ENCODE assay signal across 32 cellular contexts in genomic region chr1:74280642-74281396, GRCh38. TPM values are rescaled to one million over a fixed set of nuclear protein-coding genes. Genes with fewer than 3 reads are reported as not detected.
"Had no signal": no experiment of that assay in that cellular context is flagged by ENCODE, and none has a peak within 500 bp of the region (broad histone marks: within the 10 kb centered on the region; RNA-seq: fewer than 3 reads in every experiment).

No MANE protein-coding gene starts in this region.

- H3K9me3 Mint-ChIP-seq: activated CD4-positive, alpha-beta T cell treated with anti-CD3 and anti-CD28 coated beads, Interleukin-2, amount 10 ng/mL, durations not matched to agents 7 days and 5 days; activated T-helper 2 cell treated with anti-CD3 and anti-CD28 coated beads, Interferon-gamma antibody, Interleukin-2, Interleukin-4, amounts not matched to agents 10 μg/mL and 5 μg/mL and 100 μg/mL, durations not matched to agents 14 hours and 24 hours and 36 hours; T-helper 1 cell treated with Interleukin-12 subunit alpha and Interleukin-12 subunit beta and Interleukin-4 antibody, amounts not matched to agents 30 μg/mL and 1 μg/mL, for 36 hours; T-helper 2 cell treated with Interferon-gamma antibody and Interleukin-4, amounts not matched to agents 5 μg/mL and 100 μg/mL, for 36 hours had no signal

- H3K36me3 ChIP-seq: breast epithelium, SJSA1 had no signal

- H3K27ac ChIP-seq: body of pancreas, breast epithelium, SJSA1 had no signal

- H3K27me3 ChIP-seq: body of pancreas, breast epithelium, SJSA1 had no signal

- H3K36me3 Mint-ChIP-seq: activated naive CD4-positive, alpha-beta T cell treated with anti-CD3 and anti-CD28 coated beads, Interleukin-2, amount 50 U/mL, for 24 hours; activated naive CD8-positive, alpha-beta T cell treated with anti-CD3 and anti-CD28 coated beads, Interleukin-2, amount 10 ng/mL, durations not matched to agents 7 days and 5 days had no signal

- H3K4me3 ChIP-seq: body of pancreas, breast epithelium, SJSA1 had no signal

- H3K9me3 ChIP-seq: body of pancreas, breast epithelium, SJSA1, SK-N-SH had no signal

- FAIRE-seq: astrocyte, TTC549 had no signal

- H3K4me1 ChIP-seq: body of pancreas, breast epithelium, SJSA1 had no signal

- DNase-seq: activated CD4-positive, alpha-beta T cell treated with anti-CD3 and anti-CD28 coated beads, Interleukin-2, amount 10 ng/mL, durations not matched to agents 7 days and 5 days; activated CD4-positive, alpha-beta T cell treated with anti-CD3 and anti-CD28 coated beads, Interleukin-2, amount 50 U/mL, for 48 hours; activated CD8-positive, alpha-beta T cell treated with anti-CD3 and anti-CD28 coated beads, Interleukin-2, amount 10 ng/mL, durations not matched to agents 7 days and 5 days; activated gamma-delta T cell; activated naive CD4-positive, alpha-beta T cell treated with Interleukin-2 at 50 U/mL for 16 hours; activated naive CD8-positive, alpha-beta T cell treated with anti-CD3 and anti-CD28 coated beads, Interleukin-2, amount 10 ng/mL, durations not matched to agents 7 days and 5 days; activated T-cell treated with anti-CD3 and anti-CD28 coated beads, Interleukin-2, amount 50 U/mL, for 24 hours; amygdala; body of pancreas; caudate nucleus; cerebellar nuclear complex; Kasumi-1; KG1; NCI-H1105; NCI-H1417 treated with DMSO at 0.1 percent for 48 hours; NCI-H1694; NCI-H1930; NCI-H2081 treated with DMSO at 0.1 percent for 48 hours; NCI-H345; NCI-H524 treated with DMSO at 0.1 percent for 48 hours; OCI-M1; SHP77 treated with DMSO at 0.1 percent for 48 hours; SK-N-SH had no signal

- H3K27ac Mint-ChIP-seq: activated CD4-positive, alpha-beta T cell treated with anti-CD3 and anti-CD28 coated beads, Interleukin-2, amount 10 ng/mL, durations not matched to agents 7 days and 5 days; activated CD8-positive, alpha-beta T cell treated with anti-CD3 and anti-CD28 coated beads, Interleukin-2, amount 10 ng/mL, durations not matched to agents 7 days and 5 days; activated naive CD4-positive, alpha-beta T cell treated with anti-CD3 and anti-CD28 coated beads, Interleukin-2, amount 50 U/mL, for 24 hours; activated naive CD8-positive, alpha-beta T cell treated with anti-CD3 and anti-CD28 coated beads, Interleukin-2, amount 10 ng/mL, durations not matched to agents 7 days and 5 days; activated T-cell treated with anti-CD3 and anti-CD28 coated beads, Interleukin-2, amount 50 U/mL, for 24 hours; activated T-helper 2 cell treated with anti-CD3 and anti-CD28 coated beads, Interferon-gamma antibody, Interleukin-2, Interleukin-4, amounts not matched to agents 10 μg/mL and 5 μg/mL and 100 μg/mL, durations not matched to agents 14 hours and 24 hours and 36 hours; T-helper 1 cell treated with Interleukin-12 subunit alpha and Interleukin-12 subunit beta and Interleukin-4 antibody, amounts not matched to agents 30 μg/mL and 1 μg/mL, for 36 hours; T-helper 2 cell treated with Interferon-gamma antibody and Interleukin-4, amounts not matched to agents 5 μg/mL and 100 μg/mL, for 36 hours had no signal

- H3K4me3 Mint-ChIP-seq: activated CD4-positive, alpha-beta T cell treated with anti-CD3 and anti-CD28 coated beads, Interleukin-2, amount 10 ng/mL, durations not matched to agents 7 days and 5 days; activated CD8-positive, alpha-beta T cell treated with anti-CD3 and anti-CD28 coated beads, Interleukin-2, amount 10 ng/mL, durations not matched to agents 7 days and 5 days; activated naive CD4-positive, alpha-beta T cell treated with anti-CD3 and anti-CD28 coated beads, Interleukin-2, amount 50 U/mL, for 24 hours; activated naive CD8-positive, alpha-beta T cell treated with anti-CD3 and anti-CD28 coated beads, Interleukin-2, amount 10 ng/mL, durations not matched to agents 7 days and 5 days; activated T-cell treated with anti-CD3 and anti-CD28 coated beads, Interleukin-2, amount 50 U/mL, for 24 hours; T-helper 1 cell treated with Interleukin-12 subunit alpha and Interleukin-12 subunit beta and Interleukin-4 antibody, amounts not matched to agents 30 μg/mL and 1 μg/mL, for 36 hours; T-helper 2 cell treated with Interferon-gamma antibody and Interleukin-4, amounts not matched to agents 5 μg/mL and 100 μg/mL, for 36 hours had no signal

- ATAC-seq: activated CD8-positive, alpha-beta T cell treated with anti-CD3 and anti-CD28 coated beads, Interleukin-2, amount 10 ng/mL, durations not matched to agents 7 days and 5 days; body of pancreas; Panc1 had no signal

- H3K4me1 Mint-ChIP-seq: activated CD4-positive, alpha-beta T cell treated with anti-CD3 and anti-CD28 coated beads, Interleukin-2, amount 10 ng/mL, durations not matched to agents 7 days and 5 days; activated naive CD4-positive, alpha-beta T cell treated with anti-CD3 and anti-CD28 coated beads, Interleukin-2, amount 50 U/mL, for 24 hours; activated naive CD8-positive, alpha-beta T cell treated with anti-CD3 and anti-CD28 coated beads, Interleukin-2, amount 10 ng/mL, durations not matched to agents 7 days and 5 days had no signal

RNA-seq across cellular contexts. Expression of gene TNNI3K, which starts 45.6 kb away (rescaled TPM):
- total RNA-seq: activated CD8-positive, alpha-beta T cell treated with anti-CD3 and anti-CD28 coated beads, Interleukin-2, amount 10 ng/mL, durations not matched to agents 7 days and 5 days; activated T-helper 2 cell treated with anti-CD3 and anti-CD28 coated beads, Interferon-gamma antibody, Interleukin-2, Interleukin-4, amounts not matched to agents 10 μg/mL and 5 μg/mL and 100 μg/mL, durations not matched to agents 14 hours and 24 hours and 36 hours; SJSA1 had no signal
